ENCODE assay signal across 8 cellular contexts in genomic region chr7:1533255-1533568, GRCh38. TPM values are rescaled to one million over a fixed set of nuclear protein-coding genes. Genes with fewer than 3 reads are reported as not detected.
DNase-seq lines count a peak whose midpoint lies in the region; ATAC-seq, FAIRE-seq and TF ChIP-seq lines count a peak whose summit lies in the region.

No MANE protein-coding gene starts in this region.

- H3K9me1 ChIP-seq in endothelial cell of umbilical vein (replicated peaks; ENCODE audit: control insufficient read depth, extremely low read depth, insufficient read depth, low read length), result no peaks in the 10 kb centered on the region

- no peaks in the 10 kb centered on the region for H3K9me3 Mint-ChIP-seq in CD4-positive, alpha-beta T cell
- H3K9me3 Mint-ChIP-seq in progenitor cell of endocrine pancreas (ENCODE audit: low read depth), result no peaks in the 10 kb centered on the region

- H3K36me3 ChIP-seq in PC-9 (ENCODE audit: low read depth) (peaks cover 10% of the 10 kb centered on the region), endothelial cell of umbilical vein (ENCODE audit: control insufficient read depth in 2 of 2, extremely low read depth in 1 of 2, insufficient read depth in 2 of 2, low read length in 2 of 2) (no peaks in the 10 kb centered on the region)

- dilution Hi-C loops in endothelial cell of umbilical vein (cut with MboI; ENCODE audit: extremely low pct_ligation_motif_present, low sequenced_read_pairs), result no loop called here

- H3K4me1 Mint-ChIP-seq in CD4-positive, alpha-beta T cell (ENCODE audit: low read depth), result peaks cover 32% of the 10 kb centered on the region
- H3K4me1 Mint-ChIP-seq in progenitor cell of endocrine pancreas (ENCODE audit: low read depth), result peaks cover 34% of the 10 kb centered on the region

- peaks cover 35% of the 10 kb centered on the region for H3F3A ChIP-seq in PC-9 (ENCODE audit: insufficient read depth, low read depth)

- H3K9me2 ChIP-seq in PC-9 (ENCODE audit: insufficient read depth), result no peaks in the 10 kb centered on the region

- H3K4me1 ChIP-seq in PC-9 (replicated peaks; ENCODE audit: insufficient read depth), result peaks cover 56% of the 10 kb centered on the region
- peaks cover 51% of the 10 kb centered on the region for H3K4me1 ChIP-seq in endothelial cell of umbilical vein (ENCODE audit: control insufficient read depth, extremely low read depth, insufficient read depth, low read length)

- ATAC-seq in CD4-positive, alpha-beta T cell (ENCODE audit: poor library complexity), result no peak
- ATAC-seq in GM21390 (IDR thresholded peaks at IDR 0.05; ENCODE audit: unreplicated experiment) (no peak), HG03045 (IDR thresholded peaks at IDR 0.05; ENCODE audit: unreplicated experiment) (no peak), HG03135 (IDR thresholded peaks at IDR 0.05; ENCODE audit: unreplicated experiment) (no peak)

- TF ChIP-seq CTCF in CD4-positive, alpha-beta T cell (IDR thresholded peaks at IDR 0.05), result no peak
- TF ChIP-seq CTCF in PC-9 (conservative IDR thresholded peaks at IDR 0.05), result no peak
- no peak for TF ChIP-seq CTCF in endothelial cell of umbilical vein (IDR thresholded peaks at IDR 0.05; ENCODE audit: extremely low read depth in 1 of 2, insufficient read depth in 1 of 2, low read depth in 1 of 2, low read length in 2 of 2)
- TF ChIP-seq CTCF in progenitor cell of endocrine pancreas (IDR thresholded peaks at IDR 0.05; ENCODE audit: unreplicated experiment), result no peak

- peak overlapping the region; percentile 98 for H3K4me2 ChIP-seq in PC-9
- peak overlapping the region; percentile 47 for H3K4me2 ChIP-seq in endothelial cell of umbilical vein (ENCODE audit: insufficient read depth, low read length)

- H2AFZ ChIP-seq in PC-9, result no peak overlapping the region
- H2AFZ ChIP-seq in endothelial cell of umbilical vein (ENCODE audit: low read depth, low read length), result no peak overlapping the region

- peak overlapping the region; percentile 89 for H3K9ac ChIP-seq in endothelial cell of umbilical vein (replicated peaks; ENCODE audit: extremely low read depth, insufficient read depth, low read length)

- H4K20me1 ChIP-seq in PC-9 (ENCODE audit: insufficient read depth) (peaks cover 55% of the 10 kb centered on the region), endothelial cell of umbilical vein (replicated peaks; ENCODE audit: control insufficient read depth, extremely low read depth, insufficient read depth, low read length) (no peaks in the 10 kb centered on the region)

- BruUV-seq in PC-9 (replicated peaks; lab: Mats Ljungman, UMichigan) (no TSS peak), endothelial cell of umbilical vein (replicated peaks; lab: Mats Ljungman, UMichigan) (no TSS peak)

- H3K9me3 ChIP-seq in CD4-positive, alpha-beta T cell (ENCODE audit: control insufficient read depth, low read length), result no peaks in the 10 kb centered on the region
- H3K9me3 ChIP-seq in PC-9 (ENCODE audit: insufficient read depth, low read depth), result no peaks in the 10 kb centered on the region
- no peaks in the 10 kb centered on the region for H3K9me3 ChIP-seq in endothelial cell of umbilical vein (replicated peaks; ENCODE audit: control insufficient read depth, insufficient read depth, low read length)

- peak overlapping the region; percentile 64 for H3K4me3 ChIP-seq in PC-9
- H3K4me3 ChIP-seq in endothelial cell of umbilical vein (replicated peaks in 1 of 3; ENCODE audit: insufficient read depth in 1 of 3, low read depth in 1 of 3, low read length in 3 of 3), result peak overlapping the region in 1 of 3 experiments; percentile 70

- H3K36me3 Mint-ChIP-seq in CD4-positive, alpha-beta T cell (ENCODE audit: low read depth), result peaks cover 36% of the 10 kb centered on the region
- H3K36me3 Mint-ChIP-seq in progenitor cell of endocrine pancreas (ENCODE audit: insufficient read depth), result peaks cover 1% of the 10 kb centered on the region

- H3K79me2 ChIP-seq in PC-9 (ENCODE audit: low read depth), result peaks cover 68% of the 10 kb centered on the region
- H3K79me2 ChIP-seq in endothelial cell of umbilical vein (ENCODE audit: control insufficient read depth, insufficient read depth, low read length), result peaks cover 36% of the 10 kb centered on the region

- H3K27ac ChIP-seq in CD4-positive, alpha-beta T cell (ENCODE audit: low read depth, low read length), result peak overlapping the region; percentile 95
- peak overlapping the region; percentile 89 for H3K27ac ChIP-seq in PC-9
- H3K27ac ChIP-seq in endothelial cell of umbilical vein (ENCODE audit: insufficient read depth, low read depth, low read length), result peak overlapping the region; percentile 97

- TF ChIP-seq POLR2A in endothelial cell of umbilical vein (IDR thresholded peaks at IDR 0.05; ENCODE audit: low read depth, low read length), result no peak

- no peak for DNase-seq in CD4-positive, alpha-beta T cell
- DNase-seq in PC-9, result no peak
- DNase-seq in endothelial cell of umbilical vein (ENCODE audit: low read depth, low spot score), result no peak
- DNase-seq in progenitor cell of endocrine pancreas (ENCODE audit: low spot score, unreplicated experiment), result no peak
- DNase-seq in NCI-H446 (lab: John Stamatoyannopoulos, UW), result no peak

- peaks cover 4% of the 10 kb centered on the region for H3K27me3 Mint-ChIP-seq in CD4-positive, alpha-beta T cell
- H3K27me3 Mint-ChIP-seq in progenitor cell of endocrine pancreas, result no peaks in the 10 kb centered on the region

- intact Hi-C loops in CD4-positive, alpha-beta T cell (cut with DNase I, micrococcal nuclease), result loop anchor here (1.0 to 5.0 kb wide), 3 partner anchors 26 to 39 kb away; partner anchors contain the start of gene PSMG3 (in 1 of the 2)
- intact Hi-C loops in PC-9 (cut with micrococcal nuclease; ENCODE audit: unreplicated experiment) (loop anchor here (1.0 to 10.0 kb wide), 4 partner anchors 20 to 992 kb away; partner anchors contain the start of genes INTS1 and TMEM184A), endothelial cell of umbilical vein (cut with micrococcal nuclease) (loop anchor here (2.0 kb wide), 2 partner anchors 38 to 74 kb away; partner anchors contain the start of genes MICALL2 and PSMG3)

- no peaks in the 10 kb centered on the region for H3K27me3 ChIP-seq in CD4-positive, alpha-beta T cell (ENCODE audit: control insufficient read depth, insufficient read depth, low read length)
- H3K27me3 ChIP-seq in PC-9 (ENCODE audit: insufficient read depth, low read depth), result no peaks in the 10 kb centered on the region
- no peaks in the 10 kb centered on the region for H3K27me3 ChIP-seq in endothelial cell of umbilical vein (ENCODE audit: control insufficient read depth in 2 of 2, insufficient read depth in 2 of 2, low read length in 2 of 2)

- peak overlapping the region; percentile 95 for H3K4me3 Mint-ChIP-seq in CD4-positive, alpha-beta T cell
- peak overlapping the region; percentile 77 for H3K4me3 Mint-ChIP-seq in progenitor cell of endocrine pancreas (ENCODE audit: low read depth)

- POLR2A ChIA-PET in CD4-positive, alpha-beta T cell (lab: Charles Lee), result interaction anchor here (1.2 kb wide), 1 partner anchor 387 kb away, joined by 3 read pairs; no protein-coding TSS in a partner anchor
- POLR2A ChIA-PET in PC-9 (lab: Charles Lee; ENCODE audit: unreplicated experiment) (interaction anchor here (0.5 to 1.0 kb wide), 3 partner anchors 23 to 583 kb away, joined by 5 to 16 read pairs (median 6); partner anchors contain the start of gene TMEM184A), endothelial cell of umbilical vein (lab: Charles Lee) (no interaction called here)

- CTCF ChIA-PET in CD4-positive, alpha-beta T cell (lab: Charles Lee), result interaction anchor here (1.9 to 2.1 kb wide), 2 partner anchors 23 to 27 kb away, joined by 7 to 12 read pairs; partner anchors contain the start of gene TMEM184A
- CTCF ChIA-PET in PC-9 (lab: Charles Lee), result interaction anchor here (0.9 kb wide), 1 partner anchor 23 kb away, joined by 3 read pairs; the partner anchor contains the start of gene TMEM184A
- CTCF ChIA-PET in endothelial cell of umbilical vein (lab: Charles Lee), result no interaction called here

- no peak for FAIRE-seq in endothelial cell of umbilical vein (lab: Jason Lieb, UNC)

- H3K27ac Mint-ChIP-seq in CD4-positive, alpha-beta T cell, result peak overlapping the region; percentile 100
- H3K27ac Mint-ChIP-seq in progenitor cell of endocrine pancreas, result peak overlapping the region; percentile 96

RNA-seq across cellular contexts. Expression of gene MAFK, which starts 2.7 kb away (rescaled TPM):
- total RNA-seq in CD4-positive, alpha-beta T cell, result 10 to 100 TPM; 60.1 to 65.0 TPM
- total RNA-seq in PC-9 (2021) (43.1 and 70.8 TPM in 2 replicates), endothelial cell of umbilical vein (39.4 and 66.9 TPM in 2 replicates), progenitor cell of endocrine pancreas (21.5 and 26.2 TPM in 2 replicates)
- polyA plus RNA-seq in endothelial cell of umbilical vein, result 22.2 and 23.3 TPM in 2 replicates
- 10.8 and 13.7 TPM in 2 replicates for polyA plus RNA-seq in endothelial cell of umbilical vein (2011; cell fraction: cytosol; rRNA removed)
- polyA plus RNA-seq in endothelial cell of umbilical vein (2011; cell fraction: nucleus; rRNA removed), result 167 and 174 TPM in 2 replicates
- polyA plus RNA-seq in endothelial cell of umbilical vein (2012), result 16.7 and 23.2 TPM in 2 replicates
- 13.0 and 16.2 TPM in 2 replicates for polyA minus RNA-seq in endothelial cell of umbilical vein
- polyA minus RNA-seq in endothelial cell of umbilical vein (2011; cell fraction: cytosol; rRNA and poly(A)+ RNA removed), result 27.5 TPM
- polyA minus RNA-seq in endothelial cell of umbilical vein (2011; cell fraction: nucleus; rRNA and poly(A)+ RNA removed), result 25.4 and 68.6 TPM in 2 replicates

RNA-seq across cellular contexts. Expression of gene TMEM184A, which starts 22.8 kb away (rescaled TPM):
- total RNA-seq in CD4-positive, alpha-beta T cell, result under 1 TPM in 1 of 2 experiments, not detected in 1; 0.06 TPM
- total RNA-seq in PC-9 (2021) (21.4 TPM in 2 replicates), endothelial cell of umbilical vein (not detected in 2 replicates), progenitor cell of endocrine pancreas (7.4 and 8.6 TPM in 2 replicates)
- 0.41 and 0.48 TPM in 2 replicates for polyA plus RNA-seq in endothelial cell of umbilical vein
- polyA plus RNA-seq in endothelial cell of umbilical vein (2011; cell fraction: cytosol; rRNA removed), result 0.07 and 0.22 TPM in 2 replicates
- polyA plus RNA-seq in endothelial cell of umbilical vein (2011; cell fraction: nucleus; rRNA removed), result 0.25 and 0.66 TPM in 2 replicates
- 0.07 TPM in 2 replicates for polyA plus RNA-seq in endothelial cell of umbilical vein (2012)
- polyA minus RNA-seq in endothelial cell of umbilical vein, result 0.15 TPM in 1 of 2 replicates, not detected in the other
- 21.1 TPM for polyA minus RNA-seq in endothelial cell of umbilical vein (2011; cell fraction: cytosol; rRNA and poly(A)+ RNA removed)
- 0.48 and 0.91 TPM in 2 replicates for polyA minus RNA-seq in endothelial cell of umbilical vein (2011; cell fraction: nucleus; rRNA and poly(A)+ RNA removed)

RNA-seq across cellular contexts. Expression of gene INTS1, which starts 29.0 kb away (rescaled TPM):
- total RNA-seq in CD4-positive, alpha-beta T cell, result 10 to 100 TPM; 91.0 to 91.5 TPM
- total RNA-seq in PC-9 (2021) (124 and 170 TPM in 2 replicates), endothelial cell of umbilical vein (114 and 116 TPM in 2 replicates), progenitor cell of endocrine pancreas (145 and 150 TPM in 2 replicates)
- 57.8 and 86.5 TPM in 2 replicates for polyA plus RNA-seq in endothelial cell of umbilical vein
- 25.1 and 38.8 TPM in 2 replicates for polyA plus RNA-seq in endothelial cell of umbilical vein (2011; cell fraction: cytosol; rRNA removed)
- polyA plus RNA-seq in endothelial cell of umbilical vein (2011; cell fraction: nucleus; rRNA removed), result 99.5 and 107 TPM in 2 replicates
- 48.4 and 56.9 TPM in 2 replicates for polyA plus RNA-seq in endothelial cell of umbilical vein (2012)
- polyA minus RNA-seq in endothelial cell of umbilical vein, result 39.2 and 47.6 TPM in 2 replicates
- polyA minus RNA-seq in endothelial cell of umbilical vein (2011; cell fraction: cytosol; rRNA and poly(A)+ RNA removed), result 50.1 TPM
- polyA minus RNA-seq in endothelial cell of umbilical vein (2011; cell fraction: nucleus; rRNA and poly(A)+ RNA removed), result 38.4 and 74.9 TPM in 2 replicates

RNA-seq across cellular contexts. Expression of gene PSMG3, which starts 36.6 kb away (rescaled TPM):
- total RNA-seq in CD4-positive, alpha-beta T cell, result 10 to 100 TPM; 13.3 to 13.8 TPM
- total RNA-seq in PC-9 (2021) (63.3 and 78.9 TPM in 2 replicates), endothelial cell of umbilical vein (25.5 and 28.4 TPM in 2 replicates), progenitor cell of endocrine pancreas (29.1 and 32.1 TPM in 2 replicates)
- polyA plus RNA-seq in endothelial cell of umbilical vein, result 40.4 and 49.7 TPM in 2 replicates
- polyA plus RNA-seq in endothelial cell of umbilical vein (2011; cell fraction: cytosol; rRNA removed), result 48.3 and 57.1 TPM in 2 replicates
- polyA plus RNA-seq in endothelial cell of umbilical vein (2011; cell fraction: nucleus; rRNA removed), result 29.1 and 31.2 TPM in 2 replicates
- polyA plus RNA-seq in endothelial cell of umbilical vein (2012), result 18.9 and 27.6 TPM in 2 replicates
- polyA minus RNA-seq in endothelial cell of umbilical vein, result 11.4 and 14.3 TPM in 2 replicates
- 39.1 TPM for polyA minus RNA-seq in endothelial cell of umbilical vein (2011; cell fraction: cytosol; rRNA and poly(A)+ RNA removed)
- 4.4 and 6.7 TPM in 2 replicates for polyA minus RNA-seq in endothelial cell of umbilical vein (2011; cell fraction: nucleus; rRNA and poly(A)+ RNA removed)
